Comparison of ENCODE assay signal across 28 cellular contexts in genomic region chr13:27956576-27957300, GRCh38. TPM values are rescaled to one million over a fixed set of nuclear protein-coding genes. Genes with fewer than 3 reads are reported as not detected.
A peak's percentile ranks its signal among the peaks of the same experiment; 100 is the strongest.
DNase-seq lines count a peak whose midpoint lies in the region; ATAC-seq, FAIRE-seq and TF ChIP-seq lines count a peak whose summit lies in the region.
"Had no signal": no experiment of that assay in that cellular context is flagged by ENCODE, and none has a peak within 500 bp of the region (broad histone marks: within the 10 kb centered on the region; RNA-seq: fewer than 3 reads in every experiment).

No MANE protein-coding gene starts in this region.

- TF ChIP-seq CTCF in body of pancreas (IDR thresholded peaks at IDR 0.05), result no peak

- H3K9me3 ChIP-seq in body of pancreas, result no peaks in the 10 kb centered on the region
- H3K9me3 ChIP-seq in mucosa of rectum (ENCODE audit: control insufficient read depth in 2 of 2, low read length in 2 of 2), result no peaks in the 10 kb centered on the region
- H3K9me3 ChIP-seq in small intestine (ENCODE audit: control insufficient read depth, low read depth), result no peaks in the 10 kb centered on the region
- H3K9me3 ChIP-seq: Peyer's patch had no signal

- TF ChIP-seq POLR2A in body of pancreas (IDR thresholded peaks at IDR 0.05), result no peak

- WGBS in body of pancreas, 2 donors, result 22 to 26% methylated on average over 5 of the region's 5 CpGs
- WGBS in small intestine, 3 donors, result 7 to 17% (median 7%) methylated on average over 5 of the region's 5 CpGs

- DNase-seq in HT-29 (ENCODE audit: low spot score), result peak; percentile 93
- DNase-seq in body of pancreas, result no peak
- peak; percentile 68 for DNase-seq in small intestine
- DNase-seq in activated CD4-positive, alpha-beta T cell treated with anti-CD3 and anti-CD28 coated beads for 48 hours, result no peak
- DNase-seq: 8988T; ACHN; CD4-positive, alpha-beta T cell; DMS53; HCEC 1CT; IMR-90; KG1; NCI-H1092; NCI-H1417 treated with DMSO at 0.1 percent for 48 hours; NCI-H1694 treated with DMSO at 0.1 percent for 48 hours; NCI-H2081; NCI-H226; NCI-H510A; NCI-H69; Peyer's patch; SHP77 treated with DMSO at 0.1 percent for 48 hours had no signal

- H3K4me3 ChIP-seq in body of pancreas (no peak overlapping the region), mucosa of rectum (ENCODE audit: low read length in 2 of 2) (no peak overlapping the region), small intestine (ENCODE audit: low read depth in 1 of 2, low read length in 2 of 2) (no peak overlapping the region)
- H3K4me3 ChIP-seq: BLaER1, GM23338, Peyer's patch had no signal

- H3K9ac ChIP-seq in mucosa of rectum (ENCODE audit: low read depth in 1 of 2, low read length in 2 of 2), result peak overlapping the region in 1 of 2 donors; percentile 33
- H3K9ac ChIP-seq: BLaER1 had no signal

- ATAC-seq in body of pancreas (no peak), GM19023 (IDR thresholded peaks at IDR 0.05; ENCODE audit: unreplicated experiment) (no peak), HG02798 (IDR thresholded peaks at IDR 0.05; ENCODE audit: poor library complexity, unreplicated experiment) (no peak)
- ATAC-seq: GM23338 had no signal

- H3K36me3 ChIP-seq in body of pancreas (replicated peaks in 1 of 2; ENCODE audit: insufficient read depth in 1 of 2, low read depth in 2 of 2), result no peaks in the 10 kb centered on the region
- H3K36me3 ChIP-seq in mucosa of rectum (ENCODE audit: control insufficient read depth in 2 of 2, insufficient read depth in 2 of 2, low read length in 2 of 2), result no peaks in the 10 kb centered on the region
- no peaks in the 10 kb centered on the region for H3K36me3 ChIP-seq in small intestine (ENCODE audit: control insufficient read depth in 2 of 2, insufficient read depth in 2 of 2, low read length in 2 of 2)
- H3K36me3 ChIP-seq: BLaER1, Peyer's patch had no signal

- intact Hi-C loops in body of pancreas (cut with DNase I), result no loop called here

- H3K27ac ChIP-seq in body of pancreas, result peak overlapping the region in 3 of 4 donors; percentile 32 to 97 (median 43)
- peak overlapping the region; percentile 16 to 74 for H3K27ac ChIP-seq in mucosa of rectum (ENCODE audit: low read depth in 2 of 2, low read length in 2 of 2)
- peak overlapping the region in 1 of 2 donors; percentile 44 for H3K27ac ChIP-seq in small intestine (ENCODE audit: low read depth in 1 of 2, low read length in 1 of 2)
- H3K27ac ChIP-seq: BLaER1 had no signal

- H3K4me1 ChIP-seq in body of pancreas, result peaks cover 79% of the 10 kb centered on the region
- peaks cover 19 to 43% of the 10 kb centered on the region in 2 donors for H3K4me1 ChIP-seq in mucosa of rectum (ENCODE audit: control insufficient read depth in 2 of 2, insufficient read depth in 2 of 2, low read length in 2 of 2)
- peaks cover 3 to 7% of the 10 kb centered on the region in 2 donors for H3K4me1 ChIP-seq in small intestine (ENCODE audit: control insufficient read depth in 2 of 2, insufficient read depth in 1 of 2, low read depth in 1 of 2, low read length in 1 of 2)

- peak; percentile 44 for FAIRE-seq in small intestine (lab: Jason Lieb, UNC)
- FAIRE-seq: GM18507 had no signal

- H3K27me3 ChIP-seq in body of pancreas, result no peaks in the 10 kb centered on the region
- peaks cover 15 to 27% of the 10 kb centered on the region in 2 donors for H3K27me3 ChIP-seq in mucosa of rectum (ENCODE audit: control insufficient read depth in 2 of 2, insufficient read depth in 2 of 2, low read length in 2 of 2)
- H3K27me3 ChIP-seq in small intestine (ENCODE audit: control insufficient read depth in 2 of 2, insufficient read depth in 2 of 2, low read length in 2 of 2), result peaks cover 0 to 12% of the 10 kb centered on the region in 2 donors

RNA-seq across cellular contexts. Expression of gene CDX2, which starts 12.4 kb away (rescaled TPM):
- total RNA-seq in HT-29 (2014; rRNA removed; shearing (Covaris generic)), result 4.1 and 5.4 TPM in 2 replicates
- total RNA-seq in body of pancreas, result 1 to 10 TPM; 1.3 to 1.6 TPM
- 10 to 100 TPM; 66.2 to 94.2 (median 92.5) TPM for polyA plus RNA-seq in small intestine
- total RNA-seq: CD4-positive, alpha-beta T cell; Daoy; GM23338; IMR-90 had no signal
- polyA plus RNA-seq: GM23338, IMR-90 had no signal

RNA-seq across cellular contexts. Expression of gene URAD, which starts 31.8 kb away (rescaled TPM):
- total RNA-seq in HT-29 (2014; rRNA removed; shearing (Covaris generic)), result not detected in 2 replicates
- not detected for total RNA-seq in body of pancreas
- 10 to 100 TPM; 12.5 to 51.3 (median 16.8) TPM for polyA plus RNA-seq in small intestine
- total RNA-seq: CD4-positive, alpha-beta T cell; Daoy; G401; GM23338; IMR-90 had no signal
- polyA plus RNA-seq: GM23338, IMR-90 had no signal

RNA-seq across cellular contexts. Expression of gene PDX1, which starts 36.9 kb away (rescaled TPM):
- total RNA-seq in HT-29 (2014; rRNA removed; shearing (Covaris generic)), result 0.51 and 0.89 TPM in 2 replicates
- total RNA-seq in body of pancreas, result 10 to 100 TPM in 1 of 2 donors, 1 to 10 TPM in 1; 6.5 to 25.1 TPM
- polyA plus RNA-seq in small intestine, result 10 to 100 TPM; 18.8 to 47.6 (median 43.8) TPM
- total RNA-seq: CD4-positive, alpha-beta T cell; Daoy; G401; GM23338; IMR-90; Peyer's patch had no signal
- polyA plus RNA-seq: GM23338, IMR-90 had no signal

Comparison
In these comparisons a context has a peak if more than half of its experiments do, and no peak if none do; other contexts are left out.
1. DNase-seq: peak in HT-29 (single experiment) and small intestine (single experiment); none in body of pancreas (0 of 4) and activated CD4-positive, alpha-beta T cell treated with anti-CD3 and anti-CD28 coated beads for 48 hours (single experiment).